16 cellular contexts compared by ENCODE assay signal in the genomic region with DNA sequence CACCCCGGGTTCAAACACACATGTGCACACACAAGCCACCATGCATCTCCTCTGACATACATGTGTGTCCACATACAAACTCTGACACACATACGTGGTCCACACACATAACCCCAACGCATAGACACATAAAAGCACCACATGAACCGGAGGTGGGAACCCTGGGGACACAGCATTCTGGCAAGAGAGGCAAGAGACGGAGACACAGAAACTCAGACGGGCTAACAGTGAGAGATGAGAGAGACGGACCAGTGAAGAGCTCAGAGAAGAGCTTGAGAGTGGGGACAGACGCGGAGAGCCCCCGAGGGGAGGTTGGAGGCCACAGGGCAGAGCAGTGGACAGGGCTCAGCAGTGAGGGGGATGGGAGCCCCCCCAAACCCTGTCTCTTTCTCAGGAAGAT. TPM values are rescaled to one million over a fixed set of nuclear protein-coding genes. Genes with fewer than 3 reads are reported as not detected.
A peak's percentile ranks its signal among the peaks of the same experiment; 100 is the strongest.
DNase-seq lines count a peak whose midpoint lies in the region; ATAC-seq and TF ChIP-seq lines count a peak whose summit lies in the region.
"Had no signal": no experiment of that assay in that cellular context is flagged by ENCODE, and none has a peak within 500 bp of the region (broad histone marks: within the 10 kb centered on the region; RNA-seq: fewer than 3 reads in every experiment).

No MANE protein-coding gene starts in this region.

- H3K27ac Mint-ChIP-seq in naive thymus-derived CD8-positive, alpha-beta T cell: peak overlapping the region; percentile 37 to 89 (median 82)
- H3K27ac Mint-ChIP-seq: activated T-cell treated with anti-CD3 and anti-CD28 coated beads, Interleukin-2, amount 50 U/mL, for 72 hours had no signal

- POLR2A ChIA-PET in naive thymus-derived CD8-positive, alpha-beta T cell (lab: Charles Lee): interaction anchor here (1.0 to 2.3 kb wide), 11 partner anchors 10 to 78 kb away, joined by 3 to 12 read pairs (median 6); partner anchors contain the start of genes ARHGEF1 and RPS19

- no peaks in the 10 kb centered on the region for H3K9me3 Mint-ChIP-seq in naive thymus-derived CD8-positive, alpha-beta T cell
- H3K9me3 Mint-ChIP-seq: activated T-cell treated with anti-CD3 and anti-CD28 coated beads, Interleukin-2, amount 50 U/mL, for 72 hours had no signal

- ATAC-seq in naive thymus-derived CD8-positive, alpha-beta T cell: no peak
- ATAC-seq: activated CD4-positive, CD25-positive, alpha-beta regulatory T cell treated with anti-CD3 and anti-CD28 coated beads, Interleukin-2, amount 50 U/mL, for 24 hours; activated T-cell treated with anti-CD3 and anti-CD28 coated beads, Interleukin-2, amount 50 U/mL, for 72 hours; body of pancreas; psoas muscle had no signal

- peak overlapping the region in 9 of 10 donors; percentile 3 to 66 (median 34) for H3K4me3 Mint-ChIP-seq in naive thymus-derived CD8-positive, alpha-beta T cell

- H3K36me3 Mint-ChIP-seq in naive thymus-derived CD8-positive, alpha-beta T cell: no peaks in the 10 kb centered on the region

- peak; percentile 44 for TF ChIP-seq POLR2A in Raji (IDR thresholded peaks at IDR 0.05; ENCODE audit: insufficient read depth, low read depth, low read length)

- peaks cover 0 to 7% (median 0%) of the 10 kb centered on the region in 5 donors for H3K27me3 Mint-ChIP-seq in naive thymus-derived CD8-positive, alpha-beta T cell

- peak; percentile 54 for DNase-seq in NCI-H82 (lab: John Stamatoyannopoulos, UW)
- no peak for DNase-seq in NCI-H82 treated with DMSO at 0.1 percent for 48 hours (lab: John Stamatoyannopoulos, UW; ENCODE audit: unreplicated experiment)
- DNase-seq in naive thymus-derived CD8-positive, alpha-beta T cell: no peak
- DNase-seq in NCI-H1694 (lab: John Stamatoyannopoulos, UW): no peak
- DNase-seq in HCEC 1CT: no peak
- DNase-seq: activated T-cell treated with anti-CD3 and anti-CD28 coated beads, Interleukin-2, amount 50 U/mL, for 72 hours; body of pancreas; foreskin melanocyte; islet precursor cell; KG1; NCI-H187; NCI-H748 treated with DMSO at 0.1 percent for 48 hours; psoas muscle had no signal

- H3K4me1 Mint-ChIP-seq in naive thymus-derived CD8-positive, alpha-beta T cell: peaks cover 38 to 71% (median 55%) of the 10 kb centered on the region in 4 donors

RNA-seq across cellular contexts. Expression of gene ERFL, which starts 9.3 kb away (rescaled TPM):
- 1 to 10 TPM; 7.5 to 8.1 TPM for total RNA-seq in naive thymus-derived CD8-positive, alpha-beta T cell
- polyA plus RNA-seq in naive thymus-derived CD8-positive, alpha-beta T cell: not detected
- total RNA-seq: body of pancreas, psoas muscle, SJSA1 had no signal

RNA-seq across cellular contexts. Expression of gene RABAC1, which starts 21.6 kb away (rescaled TPM):
- total RNA-seq in naive thymus-derived CD8-positive, alpha-beta T cell: 10 to 100 TPM; 87.6 to 90.3 TPM
- polyA plus RNA-seq in naive thymus-derived CD8-positive, alpha-beta T cell: 100 to 1,000 TPM; 201 to 288 (median 231) TPM

RNA-seq across cellular contexts. Expression of gene ARHGEF1, which starts 54.5 kb away (rescaled TPM):
- 1,000 to 10,000 TPM; 1,211 to 1,239 TPM for total RNA-seq in naive thymus-derived CD8-positive, alpha-beta T cell
- polyA plus RNA-seq in naive thymus-derived CD8-positive, alpha-beta T cell: 100 to 1,000 TPM; 161 to 346 (median 211) TPM

RNA-seq across cellular contexts. Expression of gene ATP1A3, which starts 56.5 kb away (rescaled TPM):
- 1 to 10 TPM; 3.4 to 6.2 TPM for total RNA-seq in naive thymus-derived CD8-positive, alpha-beta T cell
- 1 to 10 TPM; 2.8 to 4.9 (median 2.8) TPM for polyA plus RNA-seq in naive thymus-derived CD8-positive, alpha-beta T cell
- total RNA-seq: SJSA1 had no signal
